ENCODE assay signal across 1 cellular context in genomic region chr1:50633465-50633864, GRCh38.
TF ChIP-seq lines count a peak whose summit lies in the region.

No MANE protein-coding gene starts in this region.

TF ChIP-seq in WTC11, 78 proteins besides CTCF, POLR2A, EP300 and RAD21 (continued from another document):
- TF ChIP-seq ZBTB43 (CRISPR knock-in tag; IDR thresholded peaks at IDR 0.05), result no peak
